In genomic region chr2:23561544-23561943, GRCh38 we compare ENCODE assay signal across 19 cellular contexts.
"Had no signal": no experiment of that assay in that cellular context is flagged by ENCODE, and none has a peak within 500 bp of the region (broad histone marks: within the 10 kb centered on the region; RNA-seq: fewer than 3 reads in every experiment).

No MANE protein-coding gene starts in this region.

- H3K36me3 ChIP-seq: MG63, SJSA1 had no signal

- H3K27ac ChIP-seq: SJSA1, SK-N-MC had no signal

- H3K27me3 ChIP-seq: MG63, SJSA1 had no signal

- H3K4me3 ChIP-seq: MG63, SJSA1, SK-N-MC had no signal

- DNase-seq: Karpas-422, KG1, NCI-H1092, NCI-H1436, NCI-H187, NCI-H2029, NCI-H2081 treated with DMSO at 0.1 percent for 48 hours, NCI-H2171, NCI-H226, NCI-H446, NCI-H510A, NCI-H524 treated with DMSO at 0.1 percent for 48 hours, NCI-H69, NCI-H774, RPMI8226, SIG-M5 had no signal

- H3K9me3 ChIP-seq: MG63, SJSA1 had no signal
